Comparison of ENCODE assay signal across 19 cellular contexts in genomic region chr1:109225248-109226077, GRCh38. TPM values are rescaled to one million over a fixed set of nuclear protein-coding genes. Genes with fewer than 3 reads are reported as not detected.
DNase-seq lines count a peak whose midpoint lies in the region; ATAC-seq and TF ChIP-seq lines count a peak whose summit lies in the region.
"Had no signal": no experiment of that assay in that cellular context is flagged by ENCODE, and none has a peak within 500 bp of the region (broad histone marks: within the 10 kb centered on the region; RNA-seq: fewer than 3 reads in every experiment).

No MANE protein-coding gene starts in this region.

- intact Hi-C loops in CD4-positive, alpha-beta T cell (cut with DNase I, micrococcal nuclease): no loop called here
- intact Hi-C loops in PC-9 (cut with micrococcal nuclease; ENCODE audit: unreplicated experiment): loop anchor here (1.0 kb wide), 1 partner anchor 28 kb away; no protein-coding TSS in a partner anchor

- WGBS in gastroesophageal sphincter (ENCODE audit: low coverage in 1 of 2), 2 donors: 87 to 93% methylated on average over 6 of the region's 6 CpGs

- no peaks in the 10 kb centered on the region for H3K27me3 ChIP-seq in CD4-positive, alpha-beta T cell (ENCODE audit: control insufficient read depth, insufficient read depth, low read length)
- H3K27me3 ChIP-seq in PC-9 (ENCODE audit: insufficient read depth, low read depth) (no peaks in the 10 kb centered on the region), gastroesophageal sphincter (no peaks in the 10 kb centered on the region)
- H3K27me3 ChIP-seq: BLaER1, MG63, vagina had no signal

- peak overlapping the region; percentile 52 for H3K4me2 ChIP-seq in PC-9
- H3K4me2 ChIP-seq: BLaER1, SK-N-SH had no signal

- TF ChIP-seq CTCF in CD4-positive, alpha-beta T cell (IDR thresholded peaks at IDR 0.05): no peak
- TF ChIP-seq CTCF in PC-9 (conservative IDR thresholded peaks at IDR 0.05) (no peak), gastroesophageal sphincter (IDR thresholded peaks at IDR 0.05) (no peak)

- POLR2A ChIA-PET in CD4-positive, alpha-beta T cell (lab: Charles Lee): interaction anchor here (0.7 to 3.8 kb wide), 3 partner anchors 11 to 1168 kb away, joined by 3 to 14 read pairs (median 4); partner anchors contain the start of gene SARS1
- POLR2A ChIA-PET in PC-9 (lab: Charles Lee; ENCODE audit: unreplicated experiment): interaction anchor here (0.6 to 0.9 kb wide), 4 partner anchors 12 to 1025 kb away, joined by 3 to 5 read pairs (median 4); partner anchors contain the start of genes SARS1 and SLC25A24

- H4K20me1 ChIP-seq in PC-9 (ENCODE audit: insufficient read depth): peaks cover 41% of the 10 kb centered on the region

- H3K4me3 ChIP-seq in PC-9 (no peak overlapping the region), gastroesophageal sphincter (no peak overlapping the region)
- H3K4me3 ChIP-seq: BLaER1, MG63, vagina had no signal

- BruUV-seq in PC-9 (replicated peaks; lab: Mats Ljungman, UMichigan): no TSS peak

- peak overlapping the region; percentile 60 for H3K27ac Mint-ChIP-seq in CD4-positive, alpha-beta T cell
- peak overlapping the region; percentile 32 to 65 for H3K27ac Mint-ChIP-seq in effector memory CD8-positive, alpha-beta T cell
- H3K27ac Mint-ChIP-seq: activated CD4-positive, alpha-beta T cell treated with anti-CD3 and anti-CD28 coated beads, Interleukin-2, amount 10 ng/mL, durations not matched to agents 7 days and 5 days had no signal

- peaks cover 85% of the 10 kb centered on the region for H3K79me2 ChIP-seq in PC-9 (ENCODE audit: low read depth)

- TF ChIP-seq POLR2A in gastroesophageal sphincter (IDR thresholded peaks at IDR 0.05): no peak

- H3F3A ChIP-seq in PC-9 (ENCODE audit: insufficient read depth, low read depth): peaks cover 64% of the 10 kb centered on the region

- no peaks in the 10 kb centered on the region for H3K9me2 ChIP-seq in PC-9 (ENCODE audit: insufficient read depth)
- H3K9me2 ChIP-seq: SK-N-SH had no signal

- H3K36me3 Mint-ChIP-seq in CD4-positive, alpha-beta T cell (ENCODE audit: low read depth): peaks cover 85% of the 10 kb centered on the region
- peaks cover 38% of the 10 kb centered on the region for H3K36me3 Mint-ChIP-seq in effector memory CD8-positive, alpha-beta T cell (ENCODE audit: insufficient read depth)

- no peaks in the 10 kb centered on the region for H3K27me3 Mint-ChIP-seq in CD4-positive, alpha-beta T cell
- H3K27me3 Mint-ChIP-seq in effector memory CD8-positive, alpha-beta T cell: no peaks in the 10 kb centered on the region
- H3K27me3 Mint-ChIP-seq: activated CD4-positive, alpha-beta T cell treated with anti-CD3 and anti-CD28 coated beads, Interleukin-2, amount 10 ng/mL, durations not matched to agents 7 days and 5 days had no signal

- peaks cover 63% of the 10 kb centered on the region for H3K36me3 ChIP-seq in PC-9 (ENCODE audit: low read depth)
- peaks cover 0 to 59% of the 10 kb centered on the region in 2 donors for H3K36me3 ChIP-seq in gastroesophageal sphincter

- H3K4me1 Mint-ChIP-seq in CD4-positive, alpha-beta T cell (ENCODE audit: low read depth): peaks cover 36% of the 10 kb centered on the region
- H3K4me1 Mint-ChIP-seq in effector memory CD8-positive, alpha-beta T cell (ENCODE audit: low read depth in 2 of 2): peaks cover 14 to 29% of the 10 kb centered on the region in 2 donors

- TF ChIP-seq EP300 in gastroesophageal sphincter (IDR thresholded peaks at IDR 0.05): no peak

- peak; percentile 28 to 53 for ATAC-seq in activated CD4-positive, CD25-positive, alpha-beta regulatory T cell treated with anti-CD3 and anti-CD28 coated beads, Interleukin-2, amount 50 U/mL, for 24 hours
- ATAC-seq in CD4-positive, alpha-beta T cell (ENCODE audit: poor library complexity): no peak
- no peak for ATAC-seq in effector memory CD8-positive, alpha-beta T cell (replicated peaks)
- ATAC-seq in gastroesophageal sphincter (no peak), HG03460 (IDR thresholded peaks at IDR 0.05; ENCODE audit: unreplicated experiment) (no peak)
- ATAC-seq: Panc1 had no signal

- H3K9me3 ChIP-seq in CD4-positive, alpha-beta T cell (ENCODE audit: control insufficient read depth, low read length): no peaks in the 10 kb centered on the region
- H3K9me3 ChIP-seq in PC-9 (ENCODE audit: insufficient read depth, low read depth) (no peaks in the 10 kb centered on the region; the same call in 1 of the 2 replicates), gastroesophageal sphincter (no peaks in the 10 kb centered on the region)
- H3K9me3 ChIP-seq: BLaER1, MG63, SK-N-SH, vagina had no signal

- H3K4me3 Mint-ChIP-seq in CD4-positive, alpha-beta T cell: no peak overlapping the region
- H3K4me3 Mint-ChIP-seq in effector memory CD8-positive, alpha-beta T cell: no peak overlapping the region
- H3K4me3 Mint-ChIP-seq: activated CD4-positive, alpha-beta T cell treated with anti-CD3 and anti-CD28 coated beads, Interleukin-2, amount 10 ng/mL, durations not matched to agents 7 days and 5 days had no signal

- CTCF ChIA-PET in CD4-positive, alpha-beta T cell (lab: Charles Lee): no interaction called here
- CTCF ChIA-PET in PC-9 (lab: Charles Lee): no interaction called here

- H2AFZ ChIP-seq in PC-9: no peak overlapping the region

- H3K9me3 Mint-ChIP-seq in CD4-positive, alpha-beta T cell: no peaks in the 10 kb centered on the region
- H3K9me3 Mint-ChIP-seq in effector memory CD8-positive, alpha-beta T cell: no peaks in the 10 kb centered on the region
- H3K9me3 Mint-ChIP-seq: activated CD4-positive, alpha-beta T cell treated with anti-CD3 and anti-CD28 coated beads, Interleukin-2, amount 10 ng/mL, durations not matched to agents 7 days and 5 days had no signal

- H3K4me1 ChIP-seq in PC-9 (replicated peaks; ENCODE audit: insufficient read depth): peaks cover 57% of the 10 kb centered on the region
- peaks cover 0 to 26% (median 0%) of the 10 kb centered on the region in 3 donors for H3K4me1 ChIP-seq in gastroesophageal sphincter
- H3K4me1 ChIP-seq: BLaER1 had no signal

- DNase-seq in activated CD4-positive, CD25-positive, alpha-beta regulatory T cell treated with anti-CD3 and anti-CD28 coated beads, Interleukin-2, amount 50 U/mL, for 72 hours: no peak
- no peak for DNase-seq in CD4-positive, alpha-beta T cell
- DNase-seq in PC-9: peak in 1 of 2 experiments; percentile 38
- no peak for DNase-seq in effector memory CD8-positive, alpha-beta T cell
- no peak for DNase-seq in caudate nucleus (lab: John Stamatoyannopoulos, UW)
- DNase-seq: activated CD4-positive, alpha-beta T cell treated with anti-CD3 and anti-CD28 coated beads, Interleukin-2, amount 10 ng/mL, durations not matched to agents 7 days and 5 days; amygdala; effector CD8-positive, alpha-beta T cell; head of caudate nucleus; MG63; NCI-H345; SK-N-SH; stimulated activated CD4-positive, alpha-beta T cell treated with anti-CD3 and anti-CD28 coated beads, Interleukin-4, amount 100 ng/mL, for 24 hours had no signal

- no peak overlapping the region for H3K27ac ChIP-seq in CD4-positive, alpha-beta T cell (ENCODE audit: low read depth, low read length)
- H3K27ac ChIP-seq in PC-9 (peak overlapping the region; percentile 80), gastroesophageal sphincter (no peak overlapping the region), caudate nucleus (ENCODE audit: low read depth, low read length) (no peak overlapping the region)
- H3K27ac ChIP-seq: BLaER1, vagina had no signal

RNA-seq across cellular contexts. Expression of gene SARS1, which starts 11.7 kb away (rescaled TPM):
- 100 to 1,000 TPM; 122 to 131 TPM for total RNA-seq in CD4-positive, alpha-beta T cell
- total RNA-seq in PC-9 (2021) (206 and 279 TPM in 2 replicates), gastroesophageal sphincter (100 to 1,000 TPM; 154 to 187 (median 158) TPM)

RNA-seq across cellular contexts. Expression of gene CELSR2, which starts 23.9 kb away (rescaled TPM):
- total RNA-seq in CD4-positive, alpha-beta T cell: 1 to 10 TPM; 3.6 TPM
- total RNA-seq in PC-9 (2021) (19.0 and 19.5 TPM in 2 replicates), gastroesophageal sphincter (10 to 100 TPM in 2 of 4 donors, 1 to 10 TPM in 2; 5.7 to 18.6 (median 9.1) TPM)

RNA-seq across cellular contexts. Expression of gene PSRC1, which starts 57.5 kb away (rescaled TPM):
- under 1 TPM; 0.22 to 0.91 TPM for total RNA-seq in CD4-positive, alpha-beta T cell
- total RNA-seq in PC-9 (2021) (26.4 and 28.6 TPM in 2 replicates), gastroesophageal sphincter (10 to 100 TPM in 2 of 4 donors, 1 to 10 TPM in 2; 6.9 to 26.9 (median 10.3) TPM)

Comparison
In these comparisons a context has a peak if more than half of its experiments do, and no peak if none do; other contexts are left out.
1. ATAC-seq: peak in activated CD4-positive, CD25-positive, alpha-beta regulatory T cell treated with anti-CD3 and anti-CD28 coated beads, Interleukin-2, amount 50 U/mL, for 24 hours (2 of 2); none in CD4-positive, alpha-beta T cell (single experiment), effector memory CD8-positive, alpha-beta T cell (single experiment), gastroesophageal sphincter (single experiment) and HG03460 (single experiment).
2. RNA of gene PSRC1, which starts 57.5 kb away (total RNA-seq): 26.4 to 28.6 TPM in PC-9 and 6.9 to 26.9 TPM in gastroesophageal sphincter; 0.22 to 0.91 TPM in CD4-positive, alpha-beta T cell; every median in the first group is over 4 times any median in the second.